Comparison of ENCODE assay signal across 18 cellular contexts in genomic region chr3:116391296-116392201, GRCh38. TPM values are rescaled to one million over a fixed set of nuclear protein-coding genes. Genes with fewer than 3 reads are reported as not detected.
DNase-seq lines count a peak whose midpoint lies in the region; ATAC-seq, FAIRE-seq and TF ChIP-seq lines count a peak whose summit lies in the region.
"Had no signal": no experiment of that assay in that cellular context is flagged by ENCODE, and none has a peak within 500 bp of the region (broad histone marks: within the 10 kb centered on the region; RNA-seq: fewer than 3 reads in every experiment).

No MANE protein-coding gene starts in this region.

- H3K36me3 Mint-ChIP-seq in chondrocyte (ENCODE audit: low read depth), result no peaks in the 10 kb centered on the region
- H3K36me3 Mint-ChIP-seq in type B pancreatic cell, result no peaks in the 10 kb centered on the region
- H3K36me3 Mint-ChIP-seq: CD14-positive monocyte; CD8-positive, alpha-beta T cell had no signal

- FAIRE-seq in D721Med (lab: Jason Lieb, UNC), result no peak
- FAIRE-seq: GM12892 had no signal

- H3K9me3 ChIP-seq in lower lobe of right lung, result no peaks in the 10 kb centered on the region
- H3K9me3 ChIP-seq: HAP-1 had no signal

- H3K27me3 Mint-ChIP-seq in chondrocyte (ENCODE audit: low read depth) (no peaks in the 10 kb centered on the region), type B pancreatic cell (no peaks in the 10 kb centered on the region)

- TF ChIP-seq CTCF in chondrocyte (IDR thresholded peaks at IDR 0.05) (no peak), lower lobe of right lung (IDR thresholded peaks at IDR 0.05) (no peak), type B pancreatic cell (conservative IDR thresholded peaks at IDR 0.05) (no peak), D721Med (IDR thresholded peaks at IDR 0.05; ENCODE audit: insufficient read depth, missing control alignments) (no peak)

- peak; percentile 73 for DNase-seq in cardiac septum (ENCODE audit: low spot score)
- DNase-seq in Right ventricle myocardium superior, result no peak
- peak; percentile 90 for DNase-seq in chondrocyte (ENCODE audit: low spot score)
- no peak for DNase-seq in lower lobe of right lung
- peak; percentile 63 for DNase-seq in type B pancreatic cell (ENCODE audit: extremely low spot score, unreplicated experiment)
- no peak for DNase-seq in D721Med (ENCODE audit: insufficient read length, low spot score)
- DNase-seq in occipital lobe (lab: John Stamatoyannopoulos, UW), result no peak
- DNase-seq: COR-L47, DND-41, GDM1, GM23248 had no signal

- intact Hi-C loops in cardiac septum (cut with DNase I) (no loop called here), Right ventricle myocardium superior (cut with DNase I) (no loop called here), lower lobe of right lung (cut with DNase I) (no loop called here)

- H3K4me1 Mint-ChIP-seq in chondrocyte (ENCODE audit: low read depth), result no peaks in the 10 kb centered on the region
- H3K4me1 Mint-ChIP-seq in type B pancreatic cell (ENCODE audit: unreplicated experiment), result peaks cover 26% of the 10 kb centered on the region
- H3K4me1 Mint-ChIP-seq: CD14-positive monocyte had no signal

- no peak overlapping the region for H3K4me3 Mint-ChIP-seq in chondrocyte (ENCODE audit: unreplicated experiment)
- H3K4me3 Mint-ChIP-seq in type B pancreatic cell, result no peak overlapping the region
- H3K4me3 Mint-ChIP-seq: CD14-positive monocyte; CD8-positive, alpha-beta T cell had no signal

- H3K4me1 ChIP-seq in lower lobe of right lung, result no peaks in the 10 kb centered on the region
- H3K4me1 ChIP-seq: HAP-1 had no signal

- no peaks in the 10 kb centered on the region for H3K27me3 ChIP-seq in lower lobe of right lung (ENCODE audit: low read depth)

- no peak overlapping the region for H3K27ac Mint-ChIP-seq in chondrocyte (ENCODE audit: unreplicated experiment)
- H3K27ac Mint-ChIP-seq in type B pancreatic cell, result no peak overlapping the region
- H3K27ac Mint-ChIP-seq: CD8-positive, alpha-beta T cell had no signal

- H3K36me3 ChIP-seq in lower lobe of right lung, result no peaks in the 10 kb centered on the region
- H3K36me3 ChIP-seq: HAP-1 had no signal

- no peak overlapping the region for H3K4me3 ChIP-seq in lower lobe of right lung
- H3K4me3 ChIP-seq: GM23248, HAP-1 had no signal

- H3K27ac ChIP-seq in lower lobe of right lung, result no peak overlapping the region
- H3K27ac ChIP-seq: 22Rv1, GM23248 had no signal

- ATAC-seq in Right ventricle myocardium superior (ENCODE audit: poor library complexity), result no peak
- peak; percentile 15 to 24 for ATAC-seq in lower lobe of right lung
- no peak for ATAC-seq in GM19023 (IDR thresholded peaks at IDR 0.05; ENCODE audit: unreplicated experiment)
- ATAC-seq: CD8-positive, alpha-beta T cell had no signal

- H3K9me3 Mint-ChIP-seq in chondrocyte (ENCODE audit: low read depth), result no peaks in the 10 kb centered on the region
- no peaks in the 10 kb centered on the region for H3K9me3 Mint-ChIP-seq in type B pancreatic cell

RNA-seq across cellular contexts. Expression of gene LSAMP, which starts 53.7 kb away (rescaled TPM):
- total RNA-seq in cardiac septum, result 0.48 TPM
- 5.2 TPM for total RNA-seq in Right ventricle myocardium superior
- total RNA-seq in chondrocyte, result 1.1 to 1.8 TPM (median 1.4 TPM) in 3 replicates
- total RNA-seq in lower lobe of right lung, result 20.1 TPM
- 17.0 and 64.9 TPM in 2 replicates for total RNA-seq in type B pancreatic cell (ENCODE audit: low replicate concordance)
- 47.3 TPM for total RNA-seq in occipital lobe
- total RNA-seq: CD8-positive, alpha-beta T cell; HT-29 had no signal

Comparison
In these comparisons a context has a peak if more than half of its experiments do, and no peak if none do; other contexts are left out.
1. DNase-seq: peak in cardiac septum (single experiment), chondrocyte (single experiment) and type B pancreatic cell (single experiment); none in Right ventricle myocardium superior (single experiment), lower lobe of right lung (single experiment), D721Med (single experiment) and occipital lobe (single experiment).
2. ATAC-seq: peak in lower lobe of right lung (2 of 2); none in Right ventricle myocardium superior (single experiment) and GM19023 (single experiment).